Comparison of ENCODE assay signal across 1 cellular context in the genomic region with DNA sequence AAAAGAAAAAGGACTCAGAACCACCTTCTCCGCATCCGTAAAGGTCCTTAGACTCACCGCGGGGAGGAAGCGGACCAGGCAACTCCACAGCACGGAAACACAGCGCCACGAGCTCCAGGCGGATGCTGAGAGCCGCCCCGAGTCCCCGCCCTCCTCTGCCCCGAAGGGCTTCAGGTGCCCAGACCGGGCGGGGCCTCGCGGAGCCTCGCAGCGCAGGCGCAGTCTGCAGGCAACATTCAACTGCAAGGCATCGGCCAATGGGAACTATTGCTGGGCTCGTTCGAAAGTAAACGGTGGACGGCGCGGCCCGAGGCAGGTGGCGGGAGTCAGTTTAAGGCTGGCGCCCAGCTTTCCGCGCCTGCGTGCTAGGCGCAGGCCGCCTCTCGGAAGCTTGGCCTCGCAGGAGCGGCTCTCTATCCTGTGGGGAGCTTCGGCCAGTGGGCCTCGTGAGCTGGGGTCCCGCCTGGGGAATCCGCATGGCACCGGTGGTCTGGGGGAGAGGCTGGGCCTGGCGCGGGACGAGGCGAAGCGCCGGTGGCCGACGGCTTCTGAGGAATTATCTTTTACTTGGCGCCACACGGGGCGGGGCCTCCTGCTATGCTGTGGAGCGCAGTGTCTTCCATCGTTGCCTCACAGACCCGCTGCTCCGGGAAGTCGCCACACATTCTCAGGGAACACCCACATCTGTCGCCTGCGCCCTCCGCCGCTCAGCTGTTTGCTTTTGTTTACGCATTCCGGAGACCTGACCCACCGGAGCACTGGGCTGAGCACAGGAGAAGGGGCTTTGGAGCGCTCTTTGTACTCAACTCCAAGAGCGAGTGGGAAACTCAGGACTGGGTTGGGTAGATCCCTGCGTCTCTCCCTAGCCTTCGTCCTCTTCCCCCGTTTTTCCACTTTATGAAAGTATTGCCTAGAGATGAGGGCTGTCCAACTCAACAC.
TF ChIP-seq lines count a peak whose summit lies in the region.

A gene with protein sequence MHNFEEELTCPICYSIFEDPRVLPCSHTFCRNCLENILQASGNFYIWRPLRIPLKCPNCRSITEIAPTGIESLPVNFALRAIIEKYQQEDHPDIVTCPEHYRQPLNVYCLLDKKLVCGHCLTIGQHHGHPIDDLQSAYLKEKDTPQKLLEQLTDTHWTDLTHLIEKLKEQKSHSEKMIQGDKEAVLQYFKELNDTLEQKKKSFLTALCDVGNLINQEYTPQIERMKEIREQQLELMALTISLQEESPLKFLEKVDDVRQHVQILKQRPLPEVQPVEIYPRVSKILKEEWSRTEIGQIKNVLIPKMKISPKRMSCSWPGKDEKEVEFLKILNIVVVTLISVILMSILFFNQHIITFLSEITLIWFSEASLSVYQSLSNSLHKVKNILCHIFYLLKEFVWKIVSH (minus strand): TSS at position 127 of the 939 bp plus-strand sequence. CDS start 10,603 bp downstream, outside the sequence.

TF ChIP-seq in K562, 482 proteins besides CTCF, POLR2A, EP300 and RAD21 (continued from another document and continues in another):
- TF ChIP-seq, protein P1, sequence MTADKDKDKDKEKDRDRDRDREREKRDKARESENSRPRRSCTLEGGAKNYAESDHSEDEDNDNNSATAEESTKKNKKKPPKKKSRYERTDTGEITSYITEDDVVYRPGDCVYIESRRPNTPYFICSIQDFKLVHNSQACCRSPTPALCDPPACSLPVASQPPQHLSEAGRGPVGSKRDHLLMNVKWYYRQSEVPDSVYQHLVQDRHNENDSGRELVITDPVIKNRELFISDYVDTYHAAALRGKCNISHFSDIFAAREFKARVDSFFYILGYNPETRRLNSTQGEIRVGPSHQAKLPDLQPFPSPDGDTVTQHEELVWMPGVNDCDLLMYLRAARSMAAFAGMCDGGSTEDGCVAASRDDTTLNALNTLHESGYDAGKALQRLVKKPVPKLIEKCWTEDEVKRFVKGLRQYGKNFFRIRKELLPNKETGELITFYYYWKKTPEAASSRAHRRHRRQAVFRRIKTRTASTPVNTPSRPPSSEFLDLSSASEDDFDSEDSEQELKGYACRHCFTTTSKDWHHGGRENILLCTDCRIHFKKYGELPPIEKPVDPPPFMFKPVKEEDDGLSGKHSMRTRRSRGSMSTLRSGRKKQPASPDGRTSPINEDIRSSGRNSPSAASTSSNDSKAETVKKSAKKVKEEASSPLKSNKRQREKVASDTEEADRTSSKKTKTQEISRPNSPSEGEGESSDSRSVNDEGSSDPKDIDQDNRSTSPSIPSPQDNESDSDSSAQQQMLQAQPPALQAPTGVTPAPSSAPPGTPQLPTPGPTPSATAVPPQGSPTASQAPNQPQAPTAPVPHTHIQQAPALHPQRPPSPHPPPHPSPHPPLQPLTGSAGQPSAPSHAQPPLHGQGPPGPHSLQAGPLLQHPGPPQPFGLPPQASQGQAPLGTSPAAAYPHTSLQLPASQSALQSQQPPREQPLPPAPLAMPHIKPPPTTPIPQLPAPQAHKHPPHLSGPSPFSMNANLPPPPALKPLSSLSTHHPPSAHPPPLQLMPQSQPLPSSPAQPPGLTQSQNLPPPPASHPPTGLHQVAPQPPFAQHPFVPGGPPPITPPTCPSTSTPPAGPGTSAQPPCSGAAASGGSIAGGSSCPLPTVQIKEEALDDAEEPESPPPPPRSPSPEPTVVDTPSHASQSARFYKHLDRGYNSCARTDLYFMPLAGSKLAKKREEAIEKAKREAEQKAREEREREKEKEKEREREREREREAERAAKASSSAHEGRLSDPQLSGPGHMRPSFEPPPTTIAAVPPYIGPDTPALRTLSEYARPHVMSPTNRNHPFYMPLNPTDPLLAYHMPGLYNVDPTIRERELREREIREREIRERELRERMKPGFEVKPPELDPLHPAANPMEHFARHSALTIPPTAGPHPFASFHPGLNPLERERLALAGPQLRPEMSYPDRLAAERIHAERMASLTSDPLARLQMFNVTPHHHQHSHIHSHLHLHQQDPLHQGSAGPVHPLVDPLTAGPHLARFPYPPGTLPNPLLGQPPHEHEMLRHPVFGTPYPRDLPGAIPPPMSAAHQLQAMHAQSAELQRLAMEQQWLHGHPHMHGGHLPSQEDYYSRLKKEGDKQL (CRISPR knock-in tag; IDR thresholded peaks at IDR 0.05; ENCODE audit: borderline replicate concordance), result peak; percentile 99
- TF ChIP-seq ASH1L (IDR thresholded peaks at IDR 0.05; ENCODE audit: borderline replicate concordance, low read depth, partially characterized antibody), result peak; percentile 84
- TF ChIP-seq, protein P2, sequence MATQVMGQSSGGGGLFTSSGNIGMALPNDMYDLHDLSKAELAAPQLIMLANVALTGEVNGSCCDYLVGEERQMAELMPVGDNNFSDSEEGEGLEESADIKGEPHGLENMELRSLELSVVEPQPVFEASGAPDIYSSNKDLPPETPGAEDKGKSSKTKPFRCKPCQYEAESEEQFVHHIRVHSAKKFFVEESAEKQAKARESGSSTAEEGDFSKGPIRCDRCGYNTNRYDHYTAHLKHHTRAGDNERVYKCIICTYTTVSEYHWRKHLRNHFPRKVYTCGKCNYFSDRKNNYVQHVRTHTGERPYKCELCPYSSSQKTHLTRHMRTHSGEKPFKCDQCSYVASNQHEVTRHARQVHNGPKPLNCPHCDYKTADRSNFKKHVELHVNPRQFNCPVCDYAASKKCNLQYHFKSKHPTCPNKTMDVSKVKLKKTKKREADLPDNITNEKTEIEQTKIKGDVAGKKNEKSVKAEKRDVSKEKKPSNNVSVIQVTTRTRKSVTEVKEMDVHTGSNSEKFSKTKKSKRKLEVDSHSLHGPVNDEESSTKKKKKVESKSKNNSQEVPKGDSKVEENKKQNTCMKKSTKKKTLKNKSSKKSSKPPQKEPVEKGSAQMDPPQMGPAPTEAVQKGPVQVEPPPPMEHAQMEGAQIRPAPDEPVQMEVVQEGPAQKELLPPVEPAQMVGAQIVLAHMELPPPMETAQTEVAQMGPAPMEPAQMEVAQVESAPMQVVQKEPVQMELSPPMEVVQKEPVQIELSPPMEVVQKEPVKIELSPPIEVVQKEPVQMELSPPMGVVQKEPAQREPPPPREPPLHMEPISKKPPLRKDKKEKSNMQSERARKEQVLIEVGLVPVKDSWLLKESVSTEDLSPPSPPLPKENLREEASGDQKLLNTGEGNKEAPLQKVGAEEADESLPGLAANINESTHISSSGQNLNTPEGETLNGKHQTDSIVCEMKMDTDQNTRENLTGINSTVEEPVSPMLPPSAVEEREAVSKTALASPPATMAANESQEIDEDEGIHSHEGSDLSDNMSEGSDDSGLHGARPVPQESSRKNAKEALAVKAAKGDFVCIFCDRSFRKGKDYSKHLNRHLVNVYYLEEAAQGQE (CRISPR knock-in tag; IDR thresholded peaks at IDR 0.05; ENCODE audit: low read depth), result no peak
- TF ChIP-seq HDAC3 (IDR thresholded peaks at IDR 0.05; ENCODE audit: borderline replicate concordance, partially characterized antibody), result no peak
- TF ChIP-seq, protein P3, sequence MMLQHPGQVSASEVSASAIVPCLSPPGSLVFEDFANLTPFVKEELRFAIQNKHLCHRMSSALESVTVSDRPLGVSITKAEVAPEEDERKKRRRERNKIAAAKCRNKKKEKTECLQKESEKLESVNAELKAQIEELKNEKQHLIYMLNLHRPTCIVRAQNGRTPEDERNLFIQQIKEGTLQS (IDR thresholded peaks at IDR 0.05), result 0 out of 2 replicates have a peak, but pooled peaks have one; percentile 9
- TF ChIP-seq, protein P3 (CRISPR knock-in tag; conservative IDR thresholded peaks at IDR 0.05), result peak; percentile 99
- TF ChIP-seq, protein P4, sequence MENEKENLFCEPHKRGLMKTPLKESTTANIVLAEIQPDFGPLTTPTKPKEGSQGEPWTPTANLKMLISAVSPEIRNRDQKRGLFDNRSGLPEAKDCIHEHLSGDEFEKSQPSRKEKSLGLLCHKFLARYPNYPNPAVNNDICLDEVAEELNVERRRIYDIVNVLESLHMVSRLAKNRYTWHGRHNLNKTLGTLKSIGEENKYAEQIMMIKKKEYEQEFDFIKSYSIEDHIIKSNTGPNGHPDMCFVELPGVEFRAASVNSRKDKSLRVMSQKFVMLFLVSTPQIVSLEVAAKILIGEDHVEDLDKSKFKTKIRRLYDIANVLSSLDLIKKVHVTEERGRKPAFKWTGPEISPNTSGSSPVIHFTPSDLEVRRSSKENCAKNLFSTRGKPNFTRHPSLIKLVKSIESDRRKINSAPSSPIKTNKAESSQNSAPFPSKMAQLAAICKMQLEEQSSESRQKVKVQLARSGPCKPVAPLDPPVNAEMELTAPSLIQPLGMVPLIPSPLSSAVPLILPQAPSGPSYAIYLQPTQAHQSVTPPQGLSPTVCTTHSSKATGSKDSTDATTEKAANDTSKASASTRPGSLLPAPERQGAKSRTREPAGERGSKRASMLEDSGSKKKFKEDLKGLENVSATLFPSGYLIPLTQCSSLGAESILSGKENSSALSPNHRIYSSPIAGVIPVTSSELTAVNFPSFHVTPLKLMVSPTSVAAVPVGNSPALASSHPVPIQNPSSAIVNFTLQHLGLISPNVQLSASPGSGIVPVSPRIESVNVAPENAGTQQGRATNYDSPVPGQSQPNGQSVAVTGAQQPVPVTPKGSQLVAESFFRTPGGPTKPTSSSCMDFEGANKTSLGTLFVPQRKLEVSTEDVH (IDR thresholded peaks at IDR 0.05; ENCODE audit: low read depth, partially characterized antibody), result peak; percentile 88
- TF ChIP-seq GABPB1 (CRISPR knock-in tag; IDR thresholded peaks at IDR 0.05), result peak; percentile 90
- TF ChIP-seq SMARCA4 (IDR thresholded peaks at IDR 0.05), result no peak
- no peak for TF ChIP-seq TAF15 (IDR thresholded peaks at IDR 0.05; ENCODE audit: low read depth, low read length)
- TF ChIP-seq POLR2H (tag; IDR thresholded peaks at IDR 0.05; ENCODE audit: low read depth), result peak; percentile 90
- no peak; the same call in 1 of the 2 replicates for TF ChIP-seq NR4A1 (CRISPR knock-in tag; IDR thresholded peaks at IDR 0.05)
- peak; percentile 71; the same call in 1 of the 2 replicates for TF ChIP-seq NR4A1 (tag; IDR thresholded peaks at IDR 0.05)
- TF ChIP-seq, protein P5, sequence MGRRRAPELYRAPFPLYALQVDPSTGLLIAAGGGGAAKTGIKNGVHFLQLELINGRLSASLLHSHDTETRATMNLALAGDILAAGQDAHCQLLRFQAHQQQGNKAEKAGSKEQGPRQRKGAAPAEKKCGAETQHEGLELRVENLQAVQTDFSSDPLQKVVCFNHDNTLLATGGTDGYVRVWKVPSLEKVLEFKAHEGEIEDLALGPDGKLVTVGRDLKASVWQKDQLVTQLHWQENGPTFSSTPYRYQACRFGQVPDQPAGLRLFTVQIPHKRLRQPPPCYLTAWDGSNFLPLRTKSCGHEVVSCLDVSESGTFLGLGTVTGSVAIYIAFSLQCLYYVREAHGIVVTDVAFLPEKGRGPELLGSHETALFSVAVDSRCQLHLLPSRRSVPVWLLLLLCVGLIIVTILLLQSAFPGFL (CRISPR knock-in tag; IDR thresholded peaks at IDR 0.05), result 0 out of 2 replicates have a peak, but pooled peaks have one; percentile 62
- TF ChIP-seq SPI1 (IDR thresholded peaks at IDR 0.05; ENCODE audit: borderline replicate concordance, low read depth, low read length), result no peak
- peak; percentile 83 for TF ChIP-seq CEBPB (tag; IDR thresholded peaks at IDR 0.05)
- peak; percentile 65 for TF ChIP-seq MEIS2 (IDR thresholded peaks at IDR 0.05; ENCODE audit: partially characterized antibody)
- TF ChIP-seq FOXJ3 (CRISPR knock-in tag; IDR thresholded peaks at IDR 0.05), result no peak
- TF ChIP-seq, protein P6, sequence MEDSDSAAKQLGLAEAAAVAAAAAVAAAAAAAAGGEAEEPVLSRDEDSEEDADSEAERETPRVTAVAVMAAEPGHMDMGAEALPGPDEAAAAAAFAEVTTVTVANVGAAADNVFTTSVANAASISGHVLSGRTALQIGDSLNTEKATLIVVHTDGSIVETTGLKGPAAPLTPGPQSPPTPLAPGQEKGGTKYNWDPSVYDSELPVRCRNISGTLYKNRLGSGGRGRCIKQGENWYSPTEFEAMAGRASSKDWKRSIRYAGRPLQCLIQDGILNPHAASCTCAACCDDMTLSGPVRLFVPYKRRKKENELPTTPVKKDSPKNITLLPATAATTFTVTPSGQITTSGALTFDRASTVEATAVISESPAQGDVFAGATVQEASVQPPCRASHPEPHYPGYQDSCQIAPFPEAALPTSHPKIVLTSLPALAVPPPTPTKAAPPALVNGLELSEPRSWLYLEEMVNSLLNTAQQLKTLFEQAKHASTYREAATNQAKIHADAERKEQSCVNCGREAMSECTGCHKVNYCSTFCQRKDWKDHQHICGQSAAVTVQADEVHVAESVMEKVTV (CRISPR knock-in tag; IDR thresholded peaks at IDR 0.05), result 0 out of 2 replicates have a peak, but pooled peaks have one; percentile 10
- peak; percentile 79 for TF ChIP-seq TAF1 (IDR thresholded peaks at IDR 0.05; ENCODE audit: control insufficient read depth, extremely low read depth, insufficient read depth, low read length, severe bottlenecking)
- TF ChIP-seq CBX5 (IDR thresholded peaks at IDR 0.05; ENCODE audit: borderline replicate concordance, low read depth), result 0 out of 2 replicates have a peak, but pooled peaks have one; percentile 10
- TF ChIP-seq ZSCAN32 (CRISPR knock-in tag; IDR thresholded peaks at IDR 0.05), result no peak
- peak in 1 of 2 experiments; percentile 87; a peak in 1 of 4 replicates for TF ChIP-seq FOXA3 (CRISPR knock-in tag; conservative IDR thresholded peaks at IDR 0.05 in 1 of 2, IDR thresholded peaks at IDR 0.05 in 1 of 2)
- peak; percentile 43; the same call in 1 of the 2 replicates for TF ChIP-seq BACH1 (tag; IDR thresholded peaks at IDR 0.05)
- TF ChIP-seq NRF1 (conservative IDR thresholded peaks at IDR 0.05 in 1 of 2, IDR thresholded peaks at IDR 0.05 in 1 of 2), result peak; percentile 96 to 97
- TF ChIP-seq RHOXF2B (CRISPR knock-in tag; conservative IDR thresholded peaks at IDR 0.05), result no peak
- no peak for TF ChIP-seq PRPF4 (IDR thresholded peaks at IDR 0.05; ENCODE audit: insufficient read depth, low read depth, low read length, poor library complexity, severe bottlenecking)
- TF ChIP-seq ZNF584 (CRISPR knock-in tag; IDR thresholded peaks at IDR 0.05; ENCODE audit: low read depth), result 0 out of 2 replicates have a peak, but pooled peaks have one; percentile 28
- TF ChIP-seq, protein P7, sequence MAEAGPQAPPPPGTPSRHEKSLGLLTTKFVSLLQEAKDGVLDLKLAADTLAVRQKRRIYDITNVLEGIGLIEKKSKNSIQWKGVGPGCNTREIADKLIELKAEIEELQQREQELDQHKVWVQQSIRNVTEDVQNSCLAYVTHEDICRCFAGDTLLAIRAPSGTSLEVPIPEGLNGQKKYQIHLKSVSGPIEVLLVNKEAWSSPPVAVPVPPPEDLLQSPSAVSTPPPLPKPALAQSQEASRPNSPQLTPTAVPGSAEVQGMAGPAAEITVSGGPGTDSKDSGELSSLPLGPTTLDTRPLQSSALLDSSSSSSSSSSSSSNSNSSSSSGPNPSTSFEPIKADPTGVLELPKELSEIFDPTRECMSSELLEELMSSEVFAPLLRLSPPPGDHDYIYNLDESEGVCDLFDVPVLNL (CRISPR knock-in tag; IDR thresholded peaks at IDR 0.05; ENCODE audit: low read depth), result peak; percentile 100
- no peak for TF ChIP-seq BCL6 (CRISPR knock-in tag; IDR thresholded peaks at IDR 0.05)
- TF ChIP-seq, protein P8, sequence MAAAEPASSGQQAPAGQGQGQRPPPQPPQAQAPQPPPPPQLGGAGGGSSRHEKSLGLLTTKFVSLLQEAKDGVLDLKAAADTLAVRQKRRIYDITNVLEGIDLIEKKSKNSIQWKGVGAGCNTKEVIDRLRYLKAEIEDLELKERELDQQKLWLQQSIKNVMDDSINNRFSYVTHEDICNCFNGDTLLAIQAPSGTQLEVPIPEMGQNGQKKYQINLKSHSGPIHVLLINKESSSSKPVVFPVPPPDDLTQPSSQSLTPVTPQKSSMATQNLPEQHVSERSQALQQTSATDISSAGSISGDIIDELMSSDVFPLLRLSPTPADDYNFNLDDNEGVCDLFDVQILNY (CRISPR knock-in tag; IDR thresholded peaks at IDR 0.05), result peak; percentile 100
- no peak for TF ChIP-seq PTTG1 (tag; IDR thresholded peaks at IDR 0.05; ENCODE audit: low read depth)
- TF ChIP-seq FOSL1 (tag; conservative IDR thresholded peaks at IDR 0.05), result peak; percentile 31; the same call in 1 of the 2 replicates
